ENCODE assay signal across 1 cellular context in the genomic region with DNA sequence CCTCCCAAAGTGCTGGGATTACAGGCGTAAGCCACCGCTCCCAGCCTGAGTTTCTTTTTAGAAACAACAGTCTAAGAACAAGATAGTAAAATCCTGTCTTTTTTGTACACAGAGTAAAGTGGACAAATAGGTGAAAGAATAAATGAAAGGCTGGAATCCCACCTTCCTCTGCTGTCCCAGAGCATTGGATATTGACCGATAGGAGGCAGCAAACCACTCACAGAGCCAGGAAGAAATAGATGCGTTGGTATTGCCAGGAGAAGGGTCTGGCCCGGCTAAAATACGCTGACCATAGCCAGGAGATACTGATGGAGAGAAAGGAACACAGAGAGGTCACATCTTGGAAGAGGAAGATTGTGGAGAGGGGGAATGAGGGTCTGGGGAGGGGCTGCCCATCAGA.
TF ChIP-seq lines count a peak whose summit lies in the region.

No MANE protein-coding gene starts in this region.

TF ChIP-seq in H1, 55 proteins besides CTCF, POLR2A, EP300 and RAD21:
- TF ChIP-seq CREB1 (IDR thresholded peaks at IDR 0.05) (no peak), TEAD4 (IDR thresholded peaks at IDR 0.05; ENCODE audit: low read depth, low read length) (no peak), RBBP5 (IDR thresholded peaks at IDR 0.05; ENCODE audit: borderline replicate concordance, low read depth, low read length) (no peak), RXRA (IDR thresholded peaks at IDR 0.05; ENCODE audit: insufficient read depth, low read depth, low read length) (no peak), ZNF274 (IDR thresholded peaks at IDR 0.05; ENCODE audit: borderline replicate concordance, extremely low read depth, low read length) (no peak), SUZ12 (IDR thresholded peaks at IDR 0.05; ENCODE audit: low read length) (no peak), ASH2L (IDR thresholded peaks at IDR 0.05; ENCODE audit: low read length) (no peak), EGR1 (IDR thresholded peaks at IDR 0.05; ENCODE audit: borderline replicate concordance, low read depth, low read length) (no peak), RNF2 (IDR thresholded peaks at IDR 0.05; ENCODE audit: borderline replicate concordance, low read depth, low read length, missing control alignments, poor library complexity, severe bottlenecking) (no peak), CHD1 (IDR thresholded peaks at IDR 0.05; ENCODE audit: low read depth, low read length) (no peak), BCL11A (IDR thresholded peaks at IDR 0.05; ENCODE audit: low read depth in 2 of 2, low read length in 2 of 2) (no peak), CEBPB (IDR thresholded peaks at IDR 0.05; ENCODE audit: low read depth, low read length) (no peak)
- TF ChIP-seq, protein P1, sequence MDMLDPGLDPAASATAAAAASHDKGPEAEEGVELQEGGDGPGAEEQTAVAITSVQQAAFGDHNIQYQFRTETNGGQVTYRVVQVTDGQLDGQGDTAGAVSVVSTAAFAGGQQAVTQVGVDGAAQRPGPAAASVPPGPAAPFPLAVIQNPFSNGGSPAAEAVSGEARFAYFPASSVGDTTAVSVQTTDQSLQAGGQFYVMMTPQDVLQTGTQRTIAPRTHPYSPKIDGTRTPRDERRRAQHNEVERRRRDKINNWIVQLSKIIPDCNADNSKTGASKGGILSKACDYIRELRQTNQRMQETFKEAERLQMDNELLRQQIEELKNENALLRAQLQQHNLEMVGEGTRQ (IDR thresholded peaks at IDR 0.05; ENCODE audit: low read length) = no peak
